Comparison of ENCODE assay signal across 1 cellular context in the genomic region with DNA sequence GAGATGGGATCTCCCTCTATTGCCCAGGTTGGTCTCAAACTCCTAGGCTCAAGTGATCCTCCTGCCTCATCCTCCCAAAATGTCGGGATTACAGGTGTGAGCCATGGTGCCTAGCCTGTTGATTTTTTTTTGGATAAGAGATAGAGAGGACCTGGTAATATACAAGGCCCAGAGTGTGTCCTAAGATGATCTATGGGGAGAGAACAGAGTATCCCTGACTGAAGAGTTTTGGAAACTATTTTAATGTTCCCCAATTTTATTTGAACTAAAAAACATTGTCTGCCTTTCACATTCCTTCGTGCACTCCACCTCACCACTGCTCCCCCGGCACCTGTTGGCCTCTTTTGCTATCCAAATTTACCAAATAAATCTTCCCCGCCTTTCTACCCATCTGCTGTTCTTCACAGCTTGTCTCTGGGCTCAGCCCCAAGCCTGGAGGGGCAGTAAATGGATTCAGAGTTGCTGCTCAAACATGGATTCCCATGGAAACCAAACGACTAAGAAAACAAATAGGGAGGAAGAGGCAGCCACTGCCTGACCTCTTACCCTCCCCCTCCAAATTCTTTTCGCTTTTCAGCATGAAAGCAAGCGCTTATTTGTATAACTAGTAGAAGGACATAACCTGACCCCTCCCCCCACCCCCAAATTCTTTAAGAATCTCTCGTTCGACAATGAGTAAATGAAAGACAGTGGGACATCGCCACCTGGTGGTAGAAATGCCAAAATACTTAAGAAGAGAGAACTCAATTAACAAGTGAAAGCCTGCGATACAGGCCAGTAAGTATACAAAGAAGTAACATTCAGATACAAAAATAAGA.
TF ChIP-seq lines count a peak whose summit lies in the region.

No MANE protein-coding gene starts in this region.

TF ChIP-seq in SK-N-SH, 30 proteins besides CTCF, POLR2A, EP300 and RAD21 (continued from another document):
- TF ChIP-seq, protein P1, sequence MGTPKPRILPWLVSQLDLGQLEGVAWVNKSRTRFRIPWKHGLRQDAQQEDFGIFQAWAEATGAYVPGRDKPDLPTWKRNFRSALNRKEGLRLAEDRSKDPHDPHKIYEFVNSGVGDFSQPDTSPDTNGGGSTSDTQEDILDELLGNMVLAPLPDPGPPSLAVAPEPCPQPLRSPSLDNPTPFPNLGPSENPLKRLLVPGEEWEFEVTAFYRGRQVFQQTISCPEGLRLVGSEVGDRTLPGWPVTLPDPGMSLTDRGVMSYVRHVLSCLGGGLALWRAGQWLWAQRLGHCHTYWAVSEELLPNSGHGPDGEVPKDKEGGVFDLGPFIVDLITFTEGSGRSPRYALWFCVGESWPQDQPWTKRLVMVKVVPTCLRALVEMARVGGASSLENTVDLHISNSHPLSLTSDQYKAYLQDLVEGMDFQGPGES (IDR thresholded peaks at IDR 0.05; ENCODE audit: low read depth, low read length): no peak
- no peak for TF ChIP-seq POLR2AphosphoS5 (IDR thresholded peaks at IDR 0.05; ENCODE audit: low read depth, low read length)
- TF ChIP-seq EZH2phosphoT487 (IDR thresholded peaks at IDR 0.05; ENCODE audit: borderline replicate concordance, low read depth): no peak
- TF ChIP-seq CHD2 (IDR thresholded peaks at IDR 0.05; ENCODE audit: low read length, partially characterized antibody): no peak
- peak; percentile 17; the same call in 1 of the 2 replicates for TF ChIP-seq TCF12 (IDR thresholded peaks at IDR 0.05)
- peak; percentile 13; the same call in 1 of the 2 replicates for TF ChIP-seq RFX5 (IDR thresholded peaks at IDR 0.05; ENCODE audit: low read length)
- no peak; the same call in 1 of the 2 replicates for TF ChIP-seq RCOR1 (IDR thresholded peaks at IDR 0.05; ENCODE audit: low read length)
- TF ChIP-seq SMC3 (IDR thresholded peaks at IDR 0.05; ENCODE audit: low read depth, low read length): peak; percentile 56
- TF ChIP-seq TEAD4 (IDR thresholded peaks at IDR 0.05; ENCODE audit: borderline replicate concordance, insufficient read depth): peak; percentile 19; the same call in 1 of the 2 replicates
- TF ChIP-seq MXI1 (IDR thresholded peaks at IDR 0.05; ENCODE audit: low read depth, low read length): peak; percentile 39; the same call in 1 of the 2 replicates
